20 cellular contexts compared by ENCODE assay signal in the genomic region with DNA sequence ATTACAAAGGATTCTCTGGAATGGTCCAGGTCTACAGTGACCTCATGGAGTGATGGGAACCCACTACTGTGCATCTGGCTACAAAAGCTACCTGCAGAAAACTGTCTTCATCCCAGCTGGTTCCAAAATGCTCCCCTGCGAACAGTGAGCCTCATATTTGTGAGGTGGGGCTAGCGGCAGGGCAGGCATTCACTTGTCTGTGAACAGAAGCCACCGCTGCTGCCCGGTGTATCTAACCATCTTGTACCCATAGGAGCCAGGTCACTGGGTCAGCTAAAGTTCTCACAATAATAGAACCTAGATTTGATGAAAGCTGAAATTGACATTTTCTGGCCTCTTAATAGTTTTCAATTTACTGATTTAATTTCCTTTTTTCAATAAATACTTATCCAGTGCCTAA.
"Had no signal": no experiment of that assay in that cellular context is flagged by ENCODE, and none has a peak within 500 bp of the region (broad histone marks: within the 10 kb centered on the region; RNA-seq: fewer than 3 reads in every experiment).

No MANE protein-coding gene starts in this region.

- H3K4me3 ChIP-seq: heart left ventricle, tibial nerve had no signal

- H3K4me1 ChIP-seq: parathyroid adenoma had no signal

- H3K27me3 Mint-ChIP-seq: activated naive CD8-positive, alpha-beta T cell treated with anti-CD3 and anti-CD28 coated beads, Interleukin-2, amount 10 ng/mL, durations not matched to agents 7 days and 5 days; stimulated activated naive CD8-positive, alpha-beta T cell treated with anti-CD3 and anti-CD28 coated beads, Interleukin-15, Interleukin-2, amounts not matched to agents 100 ng/mL and 50 ng/mL, for 24 hours had no signal

- ATAC-seq: activated T-cell treated with anti-CD3 and anti-CD28 coated beads, Interleukin-2, amount 50 U/mL, for 4 hours; heart left ventricle; left colon; right cardiac atrium; WTC11 had no signal

- H3K36me3 Mint-ChIP-seq: WTC11 had no signal

- H3K36me3 ChIP-seq: heart left ventricle, tibial nerve had no signal

- H3K27ac Mint-ChIP-seq: activated naive CD8-positive, alpha-beta T cell treated with anti-CD3 and anti-CD28 coated beads, Interleukin-2, amount 10 ng/mL, durations not matched to agents 7 days and 5 days; stimulated activated naive CD8-positive, alpha-beta T cell treated with anti-CD3 and anti-CD28 coated beads, Interleukin-15, Interleukin-2, amounts not matched to agents 100 ng/mL and 50 ng/mL, for 24 hours; T-helper 1 cell treated with Interleukin-12 subunit alpha and Interleukin-12 subunit beta and Interleukin-4 antibody, amounts not matched to agents 30 μg/mL and 1 μg/mL, for 36 hours; WTC11 had no signal

- DNase-seq: activated CD4-positive, alpha-beta T cell treated with anti-CD3 and anti-CD28 coated beads for 4 hours; activated CD4-positive, alpha-beta T cell treated with anti-CD3 and anti-CD28 coated beads, Interleukin-2, amount 50 U/mL, for 48 hours; activated T-cell treated with anti-CD3 and anti-CD28 coated beads, Interleukin-2, amount 50 U/mL, for 4 hours; amygdala; mesenchymal stem cell; nucleus accumbens; right cardiac atrium; stimulated activated CD4-positive, alpha-beta T cell treated with anti-CD3 and anti-CD28 coated beads, Interleukin-12 subunit alpha, Interleukin-12 subunit beta, amount 100 ng/mL, for 4 hours; stimulated activated CD4-positive, alpha-beta T cell treated with anti-CD3 and anti-CD28 coated beads, Interleukin-4, amount 100 ng/mL, for 4 hours; T1000 had no signal

- H3K9me3 ChIP-seq: heart left ventricle, tibial nerve had no signal

- FAIRE-seq: bronchial epithelial cell, endometrium had no signal

- H3K27ac ChIP-seq: heart left ventricle, parathyroid adenoma, tibial nerve had no signal

- H3K4me3 Mint-ChIP-seq: activated naive CD8-positive, alpha-beta T cell treated with anti-CD3 and anti-CD28 coated beads, Interleukin-2, amount 10 ng/mL, durations not matched to agents 7 days and 5 days; activated T-cell treated with anti-CD3 and anti-CD28 coated beads, Interleukin-2, amount 50 U/mL, for 4 hours; stimulated activated naive CD8-positive, alpha-beta T cell treated with anti-CD3 and anti-CD28 coated beads, Interleukin-15, Interleukin-2, amounts not matched to agents 100 ng/mL and 50 ng/mL, for 24 hours; T-helper 1 cell treated with Interleukin-12 subunit alpha and Interleukin-12 subunit beta and Interleukin-4 antibody, amounts not matched to agents 30 μg/mL and 1 μg/mL, for 36 hours; WTC11 had no signal

- H3K9me3 Mint-ChIP-seq: activated T-cell treated with anti-CD3 and anti-CD28 coated beads, Interleukin-2, amount 50 U/mL, for 4 hours had no signal
